Comparison of ENCODE assay signal across 27 cellular contexts in the genomic region with DNA sequence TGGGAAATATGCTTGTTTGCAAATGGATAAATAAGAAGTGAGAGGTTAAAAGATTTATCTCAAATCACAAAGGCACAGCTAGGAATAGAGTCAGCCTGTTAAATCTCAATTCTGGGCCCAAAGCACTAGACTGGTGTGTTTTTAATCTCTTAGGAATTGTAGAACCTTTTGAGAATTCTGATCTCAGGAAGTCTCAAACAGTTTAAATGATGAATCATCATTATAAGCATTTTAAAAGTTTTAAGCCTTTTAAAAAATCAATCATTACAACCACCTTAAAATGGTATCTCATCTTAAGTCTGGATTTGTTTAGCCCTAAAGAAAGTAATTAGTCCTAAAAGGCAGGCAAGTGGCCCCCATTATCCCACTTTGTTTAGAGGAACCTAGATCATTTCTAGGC. TPM values are rescaled to one million over a fixed set of nuclear protein-coding genes. Genes with fewer than 3 reads are reported as not detected.
DNase-seq lines count a peak whose midpoint lies in the region; ATAC-seq, FAIRE-seq and TF ChIP-seq lines count a peak whose summit lies in the region.
"Had no signal": no experiment of that assay in that cellular context is flagged by ENCODE, and none has a peak within 500 bp of the region (broad histone marks: within the 10 kb centered on the region; RNA-seq: fewer than 3 reads in every experiment).

No MANE protein-coding gene starts in this region.

- no peaks in the 10 kb centered on the region for H3K36me3 ChIP-seq in A673 (ENCODE audit: insufficient read depth, low read length, poor library complexity, severe bottlenecking)
- H3K36me3 ChIP-seq in K562 (ENCODE audit: control insufficient read depth, insufficient read depth, low read length), result no peaks in the 10 kb centered on the region
- H3K36me3 ChIP-seq: BE2C, BLaER1 had no signal

- no peak overlapping the region for H3K4me3 ChIP-seq in A673 (ENCODE audit: low read depth, low read length, poor library complexity, severe bottlenecking)
- no peak overlapping the region for H3K4me3 ChIP-seq in K562
- H3K4me3 ChIP-seq: BLaER1, GM12878 had no signal

- DNase-seq in natural killer cell treated with Interleukin-12 subunit alpha and Interleukin-12 subunit beta and Interleukin-15 and Interleukin-18, amount 100 ng/mL, for 72 hours (ENCODE audit: low spot score), result no peak
- DNase-seq in natural killer cell (no peak), A673 (ENCODE audit: low spot score) (peak; percentile 71), K562 (ENCODE audit: extremely low read depth in 1 of 4, low spot score in 3 of 4) (no peak)
- DNase-seq: 8988T; ACHN; BE2C; C1 segment of cervical spinal cord; CD4-positive, alpha-beta memory T cell; CD4-positive, CD25-positive, alpha-beta regulatory T cell; CD8-positive, alpha-beta memory T cell; COR-L47; DMS 273 treated with DMSO at 0.1 percent for 48 hours; DMS153; DMS53; DMS79; DND-41; EL; GDM1 had no signal

- intact Hi-C loops in natural killer cell (cut with micrococcal nuclease), result no loop called here
- intact Hi-C loops in A673 (cut with micrococcal nuclease; ENCODE audit: unreplicated experiment), result no loop called here
- intact Hi-C loops in K562 (cut with micrococcal nuclease), result no loop called here

- no peak for TF ChIP-seq EP300 in K562 (IDR thresholded peaks at IDR 0.05; ENCODE audit: low read length)

- H3K27ac ChIP-seq in A673 (ENCODE audit: low read depth, low read length, poor library complexity, severe bottlenecking) (no peak overlapping the region), K562 (ENCODE audit: extremely low read depth, low read depth, low read length) (no peak overlapping the region)
- H3K27ac ChIP-seq: BLaER1 had no signal

- H3K9me1 ChIP-seq in K562 (ENCODE audit: control insufficient read depth, insufficient read depth, low read length), result no peaks in the 10 kb centered on the region

- H3K4me1 Mint-ChIP-seq in natural killer cell treated with Interleukin-12 subunit alpha and Interleukin-12 subunit beta and Interleukin-15 and Interleukin-18, amount 100 ng/mL, for 72 hours (ENCODE audit: low read depth in 2 of 2), result peaks cover 19 to 27% of the 10 kb centered on the region in 2 donors
- H3K4me1 Mint-ChIP-seq in natural killer cell, result peaks cover 0 to 27% of the 10 kb centered on the region in 2 donors
- H3K4me1 Mint-ChIP-seq: CD4-positive, alpha-beta memory T cell; CD4-positive, CD25-positive, alpha-beta regulatory T cell; CD8-positive, alpha-beta memory T cell had no signal

- no peak for TF ChIP-seq POLR2A in K562 (conservative IDR thresholded peaks at IDR 0.05)
- TF ChIP-seq POLR2A in GM18505 (IDR thresholded peaks at IDR 0.05; ENCODE audit: borderline replicate concordance, extremely low read depth, insufficient read depth, insufficient read length), result no peak

- H3K27me3 ChIP-seq in A673 (replicated peaks; ENCODE audit: insufficient read depth, low read depth, low read length, poor library complexity) (no peaks in the 10 kb centered on the region), K562 (ENCODE audit: control insufficient read depth in 2 of 2, insufficient read depth in 2 of 2, low read length in 2 of 2) (no peaks in the 10 kb centered on the region)
- H3K27me3 ChIP-seq: BE2C had no signal

- H3K4me1 ChIP-seq in A673 (ENCODE audit: insufficient read depth, low read length, poor library complexity, severe bottlenecking) (no peaks in the 10 kb centered on the region), K562 (replicated peaks in 1 of 2; ENCODE audit: control insufficient read depth in 2 of 2, insufficient read depth in 2 of 2, low read length in 2 of 2) (no peaks in the 10 kb centered on the region)
- H3K4me1 ChIP-seq: BE2C, BLaER1 had no signal

- CTCF ChIA-PET in A673 (lab: Charles Lee) (no interaction called here), K562 (lab: Yijun Ruan, JAX; ENCODE audit: low intra/inter-chr PET ratio) (no interaction called here)

- no peak for FAIRE-seq in K562 (lab: Jason Lieb, UNC)
- FAIRE-seq: A204.1, GM12878, GM12892 had no signal

- no peak overlapping the region for H3K4me2 ChIP-seq in K562 (ENCODE audit: insufficient read depth, low read length)
- H3K4me2 ChIP-seq: BLaER1 had no signal

- H2AFZ ChIP-seq in K562 (ENCODE audit: low read depth, low read length), result no peak overlapping the region

- H3K27ac Mint-ChIP-seq in natural killer cell treated with Interleukin-12 subunit alpha and Interleukin-12 subunit beta and Interleukin-15 and Interleukin-18, amount 100 ng/mL, for 72 hours, result peak overlapping the region in 1 of 2 donors; percentile 59
- no peak overlapping the region for H3K27ac Mint-ChIP-seq in natural killer cell
- H3K27ac Mint-ChIP-seq: CD14-positive monocyte; CD4-positive, alpha-beta memory T cell; CD4-positive, CD25-positive, alpha-beta regulatory T cell; CD8-positive, alpha-beta memory T cell had no signal

- H3K9me3 Mint-ChIP-seq in natural killer cell treated with Interleukin-12 subunit alpha and Interleukin-12 subunit beta and Interleukin-15 and Interleukin-18, amount 100 ng/mL, for 72 hours, result no peaks in the 10 kb centered on the region
- no peaks in the 10 kb centered on the region for H3K9me3 Mint-ChIP-seq in natural killer cell
- H3K9me3 Mint-ChIP-seq: CD4-positive, alpha-beta memory T cell; CD8-positive, alpha-beta memory T cell had no signal

- no peak for ATAC-seq in natural killer cell treated with Interleukin-12 subunit alpha and Interleukin-12 subunit beta and Interleukin-15 and Interleukin-18, amount 100 ng/mL, for 72 hours
- ATAC-seq in natural killer cell (no peak), K562 (no peak), GM18870 (IDR thresholded peaks at IDR 0.05; ENCODE audit: unreplicated experiment) (no peak), GM18505 (IDR thresholded peaks at IDR 0.05; ENCODE audit: unreplicated experiment) (no peak)
- ATAC-seq: GM12878 had no signal

- H3K27me3 Mint-ChIP-seq in natural killer cell treated with Interleukin-12 subunit alpha and Interleukin-12 subunit beta and Interleukin-15 and Interleukin-18, amount 100 ng/mL, for 72 hours, result peaks cover 0 to 12% of the 10 kb centered on the region in 2 donors
- H3K27me3 Mint-ChIP-seq in natural killer cell (ENCODE audit: low read depth in 2 of 2), result peaks cover 0 to 31% of the 10 kb centered on the region in 2 donors
- H3K27me3 Mint-ChIP-seq: CD4-positive, CD25-positive, alpha-beta regulatory T cell had no signal

- peaks cover 4% of the 10 kb centered on the region for H3K36me3 Mint-ChIP-seq in natural killer cell treated with Interleukin-12 subunit alpha and Interleukin-12 subunit beta and Interleukin-15 and Interleukin-18, amount 100 ng/mL, for 72 hours
- no peaks in the 10 kb centered on the region for H3K36me3 Mint-ChIP-seq in natural killer cell
- H3K36me3 Mint-ChIP-seq: CD14-positive monocyte; CD4-positive, alpha-beta memory T cell; CD4-positive, CD25-positive, alpha-beta regulatory T cell; CD8-positive, alpha-beta memory T cell had no signal

- in situ Hi-C loops in K562 (cut with MboI), result no loop called here

- no peaks in the 10 kb centered on the region for H3K79me2 ChIP-seq in K562 (ENCODE audit: control insufficient read depth, insufficient read depth, low read length)

- no peaks in the 10 kb centered on the region for H4K20me1 ChIP-seq in K562 (replicated peaks; ENCODE audit: control insufficient read depth, insufficient read depth, low read length)
- H4K20me1 ChIP-seq: BLaER1 had no signal

- no peak for TF ChIP-seq RAD21 in K562 (CRISPR knock-in tag; conservative IDR thresholded peaks at IDR 0.05 in 1 of 2, IDR thresholded peaks at IDR 0.05 in 1 of 2)

- H3K9me3 ChIP-seq in A673 (ENCODE audit: low read depth, low read length, poor library complexity, severe bottlenecking) (no peaks in the 10 kb centered on the region), K562 (replicated peaks; ENCODE audit: control insufficient read depth, insufficient read depth, low read depth, low read length) (no peaks in the 10 kb centered on the region)
- H3K9me3 ChIP-seq: BE2C, BLaER1 had no signal

- BruUV-seq in A673 (replicated peaks; lab: Mats Ljungman, UMichigan) (no TSS peak), K562 (replicated peaks; lab: Mats Ljungman, UMichigan) (no TSS peak)

- TF ChIP-seq CTCF in natural killer cell (IDR thresholded peaks at IDR 0.05) (no peak), A673 (conservative IDR thresholded peaks at IDR 0.05; ENCODE audit: low read depth, low read length) (no peak), K562 (IDR thresholded peaks at IDR 0.05 in 2 of 3, conservative IDR thresholded peaks at IDR 0.05 in 1 of 3; ENCODE audit: insufficient read depth in 2 of 3, low read depth in 1 of 3, low read length in 3 of 3) (no peak)

- peak overlapping the region; percentile 37 for H3K4me3 Mint-ChIP-seq in natural killer cell treated with Interleukin-12 subunit alpha and Interleukin-12 subunit beta and Interleukin-15 and Interleukin-18, amount 100 ng/mL, for 72 hours
- no peak overlapping the region for H3K4me3 Mint-ChIP-seq in natural killer cell
- H3K4me3 Mint-ChIP-seq: CD14-positive monocyte; CD4-positive, alpha-beta memory T cell; CD4-positive, CD25-positive, alpha-beta regulatory T cell; CD8-positive, alpha-beta memory T cell had no signal

- POLR2A ChIA-PET in A673 (lab: Charles Lee; ENCODE audit: low non-redundant PET), result no interaction called here
- POLR2A ChIA-PET in K562 (lab: Yijun Ruan, JAX), result interaction anchor here (0.6 kb wide), 1 partner anchor 1621 kb away, joined by 3 read pairs; no protein-coding TSS in a partner anchor

- no peak overlapping the region for H3K9ac ChIP-seq in K562 (ENCODE audit: insufficient read depth in 1 of 2, low read depth in 2 of 2, low read length in 2 of 2)
- H3K9ac ChIP-seq: BLaER1 had no signal

RNA-seq across cellular contexts. Expression of gene DGKK, which starts 17.8 kb away (rescaled TPM):
- 1 to 10 TPM; 2.7 to 4.1 TPM for total RNA-seq in natural killer cell treated with Interleukin-12 subunit alpha and Interleukin-12 subunit beta and Interleukin-15 and Interleukin-18, amount 100 ng/mL, for 72 hours
- total RNA-seq in natural killer cell (10 to 100 TPM in 1 of 3 donors, 1 to 10 TPM in 2; 8.8 to 11.4 (median 9.7) TPM), A673 (2021) (9.6 and 10.8 TPM in 2 replicates), K562 (2014; rRNA removed) (not detected in 2 replicates), K562 (2014; rRNA removed; fragmentation: Illumina TruSeq; extraction: Trizol) (not detected in 2 replicates), K562 (2015; rRNA removed; fragmentation: Illumina TruSeq; extraction: Trizol) (not detected in 2 replicates), K562 (2021) (not detected in 2 replicates)
- total RNA-seq in K562 (2011; cell fraction: chromatin; rRNA removed; ENCODE audit: low replicate concordance), result not detected in 2 replicates
- total RNA-seq in K562 (2011; cell fraction: nucleolus; rRNA removed), result not detected in 2 replicates
- not detected in 2 replicates for total RNA-seq in K562 (2011; cell fraction: nucleoplasm; rRNA removed)
- polyA plus RNA-seq in K562 (2011; rRNA removed) (not detected in 2 replicates), K562 (2014; fragmentation: Illumina TruSeq; extraction: Trizol) (not detected in 2 replicates), K562 (2014; fragmentation: Nextera tagmentation; extraction: Ambion mirVana) (not detected), K562 (2014; rRNA removed) (not detected in 2 replicates)
- polyA plus RNA-seq in K562 (2011; cell fraction: cytosol; rRNA removed), result not detected in 2 replicates
- polyA plus RNA-seq in K562 (2011; cell fraction: nucleus; rRNA removed), result not detected in 2 replicates
- 0.03 TPM in 1 of 2 replicates, not detected in the other for polyA plus RNA-seq in K562 (2012)
- not detected in 2 replicates for polyA minus RNA-seq in K562 (2011; rRNA and poly(A)+ RNA removed)
- polyA minus RNA-seq in K562 (2011; cell fraction: cytosol; rRNA and poly(A)+ RNA removed), result not detected in 2 replicates
- not detected in 2 replicates for polyA minus RNA-seq in K562 (2011; cell fraction: nucleus; rRNA and poly(A)+ RNA removed)
- total RNA-seq: CD4-positive, alpha-beta memory T cell; CD4-positive, CD25-positive, alpha-beta regulatory T cell; CD8-positive, alpha-beta memory T cell; GM12878 had no signal
- polyA plus RNA-seq: AG04450; CD14-positive monocyte; CD4-positive, alpha-beta memory T cell; CD4-positive, CD25-positive, alpha-beta regulatory T cell; CD8-positive, alpha-beta memory T cell had no signal
